1 cellular context compared by ENCODE assay signal in the genomic region with DNA sequence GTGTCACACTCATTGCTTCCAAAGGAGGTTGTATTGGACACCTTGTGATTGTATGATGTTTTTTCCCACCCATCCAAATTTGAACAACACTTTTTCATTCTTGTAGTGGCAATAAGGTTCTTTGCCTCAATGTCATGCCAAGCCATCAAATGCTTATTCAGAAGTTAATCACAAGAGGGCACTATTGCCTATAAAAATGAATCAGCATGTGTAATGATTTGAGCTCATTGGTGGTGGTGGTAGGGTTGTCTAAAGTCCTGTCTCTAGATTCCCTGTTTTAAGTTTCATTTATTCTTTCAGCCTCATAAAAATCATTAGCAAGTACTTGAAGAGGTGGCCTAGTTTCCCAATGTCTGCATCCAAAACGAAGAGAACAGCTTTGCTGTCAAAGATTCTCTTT.
TF ChIP-seq lines count a peak whose summit lies in the region.

No MANE protein-coding gene starts in this region.

TF ChIP-seq in IMR-90, 13 proteins besides CTCF, POLR2A, EP300 and RAD21:
- TF ChIP-seq MXI1 (IDR thresholded peaks at IDR 0.05; ENCODE audit: borderline replicate concordance, low read depth, low read length): no peak
- no peak for TF ChIP-seq SMC3 (IDR thresholded peaks at IDR 0.05; ENCODE audit: low read depth, low read length)
- TF ChIP-seq MAZ (IDR thresholded peaks at IDR 0.05; ENCODE audit: borderline replicate concordance, low read depth, low read length): no peak
- no peak for TF ChIP-seq USF2 (IDR thresholded peaks at IDR 0.05; ENCODE audit: low read depth, low read length)
- TF ChIP-seq NFE2L2 (IDR thresholded peaks at IDR 0.05; ENCODE audit: low read depth, low read length): no peak
- no peak for TF ChIP-seq RFX5 (IDR thresholded peaks at IDR 0.05; ENCODE audit: low read depth, low read length)
- TF ChIP-seq BHLHE40 (IDR thresholded peaks at IDR 0.05; ENCODE audit: low read depth, low read length): no peak
- TF ChIP-seq, protein P1, sequence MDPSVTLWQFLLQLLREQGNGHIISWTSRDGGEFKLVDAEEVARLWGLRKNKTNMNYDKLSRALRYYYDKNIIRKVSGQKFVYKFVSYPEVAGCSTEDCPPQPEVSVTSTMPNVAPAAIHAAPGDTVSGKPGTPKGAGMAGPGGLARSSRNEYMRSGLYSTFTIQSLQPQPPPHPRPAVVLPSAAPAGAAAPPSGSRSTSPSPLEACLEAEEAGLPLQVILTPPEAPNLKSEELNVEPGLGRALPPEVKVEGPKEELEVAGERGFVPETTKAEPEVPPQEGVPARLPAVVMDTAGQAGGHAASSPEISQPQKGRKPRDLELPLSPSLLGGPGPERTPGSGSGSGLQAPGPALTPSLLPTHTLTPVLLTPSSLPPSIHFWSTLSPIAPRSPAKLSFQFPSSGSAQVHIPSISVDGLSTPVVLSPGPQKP (IDR thresholded peaks at IDR 0.05; ENCODE audit: borderline replicate concordance, low read depth, low read length): no peak
- TF ChIP-seq CHD1 (IDR thresholded peaks at IDR 0.05; ENCODE audit: low read depth, low read length): no peak
- no peak for TF ChIP-seq CEBPB (IDR thresholded peaks at IDR 0.05; ENCODE audit: low read depth, low read length)
- no peak for TF ChIP-seq MAFK (IDR thresholded peaks at IDR 0.05; ENCODE audit: low read depth, low read length)
